Comparison of ENCODE assay signal across 15 cellular contexts in genomic region chr6:15522026-15522425, GRCh38.
DNase-seq lines count a peak whose midpoint lies in the region; ATAC-seq and TF ChIP-seq lines count a peak whose summit lies in the region.
"Had no signal": no experiment of that assay in that cellular context is flagged by ENCODE, and none has a peak within 500 bp of the region (broad histone marks: within the 10 kb centered on the region; RNA-seq: fewer than 3 reads in every experiment).

No MANE protein-coding gene starts in this region.

- H3K27ac Mint-ChIP-seq in activated T-helper 1 cell treated with anti-CD3 and anti-CD28 coated beads, Interleukin-12 subunit alpha, Interleukin-12 subunit beta, Interleukin-2, Interleukin-4 antibody, amounts not matched to agents 30 ng/mL and 10 ng/mL and 1 ng/mL, durations not matched to agents 14 hours and 24 hours and 36 hours, result peak overlapping the region; percentile 65
- H3K27ac Mint-ChIP-seq in chondrocyte (ENCODE audit: unreplicated experiment), result no peak overlapping the region

- H3K4me3 ChIP-seq in lower lobe of right lung (no peak overlapping the region), suprapubic skin (no peak overlapping the region)
- H3K4me3 ChIP-seq: lung, upper lobe of left lung had no signal

- TF ChIP-seq EP300 in suprapubic skin (IDR thresholded peaks at IDR 0.05), result no peak

- H3K36me3 ChIP-seq in lower lobe of right lung, result peaks cover 77% of the 10 kb centered on the region
- peaks cover 69% of the 10 kb centered on the region for H3K36me3 ChIP-seq in suprapubic skin

- TF ChIP-seq POLR2A in suprapubic skin (IDR thresholded peaks at IDR 0.05), result no peak

- H3K27me3 ChIP-seq in lower lobe of right lung (ENCODE audit: low read depth), result no peaks in the 10 kb centered on the region
- H3K27me3 ChIP-seq in suprapubic skin, result no peaks in the 10 kb centered on the region
- H3K27me3 ChIP-seq: upper lobe of left lung had no signal

- peaks cover 6% of the 10 kb centered on the region for H3K4me1 Mint-ChIP-seq in activated T-cell treated with anti-CD3 and anti-CD28 coated beads, Interleukin-2, amount 50 U/mL, for 4 hours (ENCODE audit: low read depth)
- peaks cover 26% of the 10 kb centered on the region for H3K4me1 Mint-ChIP-seq in activated T-helper 1 cell treated with anti-CD3 and anti-CD28 coated beads, Interleukin-12 subunit alpha, Interleukin-12 subunit beta, Interleukin-2, Interleukin-4 antibody, amounts not matched to agents 30 ng/mL and 10 ng/mL and 1 ng/mL, durations not matched to agents 14 hours and 24 hours and 36 hours (ENCODE audit: low read depth)
- H3K4me1 Mint-ChIP-seq in chondrocyte (ENCODE audit: low read depth), result no peaks in the 10 kb centered on the region

- no peaks in the 10 kb centered on the region for H3K27me3 Mint-ChIP-seq in activated T-cell treated with anti-CD3 and anti-CD28 coated beads, Interleukin-2, amount 50 U/mL, for 4 hours (ENCODE audit: low read depth)
- H3K27me3 Mint-ChIP-seq in activated T-helper 1 cell treated with anti-CD3 and anti-CD28 coated beads, Interleukin-12 subunit alpha, Interleukin-12 subunit beta, Interleukin-2, Interleukin-4 antibody, amounts not matched to agents 30 ng/mL and 10 ng/mL and 1 ng/mL, durations not matched to agents 14 hours and 24 hours and 36 hours (ENCODE audit: insufficient read depth), result no peaks in the 10 kb centered on the region
- no peaks in the 10 kb centered on the region for H3K27me3 Mint-ChIP-seq in chondrocyte (ENCODE audit: low read depth)
- H3K27me3 Mint-ChIP-seq: T-cell had no signal

- no peak for TF ChIP-seq CTCF in lower lobe of right lung (IDR thresholded peaks at IDR 0.05)
- no peak for TF ChIP-seq CTCF in suprapubic skin (IDR thresholded peaks at IDR 0.05)
- TF ChIP-seq CTCF in chondrocyte (IDR thresholded peaks at IDR 0.05), result no peak

- H3K36me3 Mint-ChIP-seq in activated T-cell treated with anti-CD3 and anti-CD28 coated beads, Interleukin-2, amount 50 U/mL, for 4 hours (ENCODE audit: insufficient read depth), result peaks cover 59% of the 10 kb centered on the region
- H3K36me3 Mint-ChIP-seq in activated T-helper 1 cell treated with anti-CD3 and anti-CD28 coated beads, Interleukin-12 subunit alpha, Interleukin-12 subunit beta, Interleukin-2, Interleukin-4 antibody, amounts not matched to agents 30 ng/mL and 10 ng/mL and 1 ng/mL, durations not matched to agents 14 hours and 24 hours and 36 hours (ENCODE audit: low read depth), result peaks cover 60% of the 10 kb centered on the region
- H3K36me3 Mint-ChIP-seq in chondrocyte (ENCODE audit: low read depth), result peaks cover 39% of the 10 kb centered on the region

- DNase-seq in activated T-cell treated with anti-CD3 and anti-CD28 coated beads, Interleukin-2, amount 50 U/mL, for 48 hours, result peak; percentile 16 to 18
- DNase-seq in activated T-cell treated with anti-CD3 and anti-CD28 coated beads, Interleukin-2, amount 50 U/mL, for 4 hours, result no peak
- DNase-seq in activated T-helper 1 cell treated with anti-CD3 and anti-CD28 coated beads, Interleukin-12 subunit alpha, Interleukin-12 subunit beta, Interleukin-2, Interleukin-4 antibody, amounts not matched to agents 30 ng/mL and 10 ng/mL and 1 ng/mL, durations not matched to agents 14 hours and 24 hours and 36 hours (ENCODE audit: low spot score), result no peak
- DNase-seq in lower lobe of right lung, result no peak
- peak in 1 of 2 donors; percentile 60 for DNase-seq in suprapubic skin (ENCODE audit: low spot score in 2 of 2)
- no peak for DNase-seq in chondrocyte (ENCODE audit: low spot score)
- no peak for DNase-seq in globus pallidus (ENCODE audit: low spot score)
- DNase-seq: cortex of kidney, NCI-H1105 treated with DMSO at 0.1 percent for 48 hours, NCI-H526, upper lobe of left lung had no signal

- WGBS in suprapubic skin, result 95% methylated on average over 9 of the region's 9 CpGs

- intact Hi-C loops in activated T-helper 1 cell treated with anti-CD3 and anti-CD28 coated beads, Interleukin-12 subunit alpha, Interleukin-12 subunit beta, Interleukin-2, Interleukin-4 antibody, amounts not matched to agents 30 ng/mL and 10 ng/mL and 1 ng/mL, durations not matched to agents 14 hours and 24 hours and 36 hours (cut with micrococcal nuclease), result loop anchor here (10.0 kb wide), 1 partner anchor 683 kb away; no protein-coding TSS in a partner anchor
- intact Hi-C loops in lower lobe of right lung (cut with DNase I), result no loop called here

- H3K9me3 Mint-ChIP-seq in activated T-cell treated with anti-CD3 and anti-CD28 coated beads, Interleukin-2, amount 50 U/mL, for 4 hours, result no peaks in the 10 kb centered on the region
- no peaks in the 10 kb centered on the region for H3K9me3 Mint-ChIP-seq in activated T-helper 1 cell treated with anti-CD3 and anti-CD28 coated beads, Interleukin-12 subunit alpha, Interleukin-12 subunit beta, Interleukin-2, Interleukin-4 antibody, amounts not matched to agents 30 ng/mL and 10 ng/mL and 1 ng/mL, durations not matched to agents 14 hours and 24 hours and 36 hours
- H3K9me3 Mint-ChIP-seq in chondrocyte (ENCODE audit: low read depth), result no peaks in the 10 kb centered on the region

- peaks cover 11% of the 10 kb centered on the region for H3K4me1 ChIP-seq in lower lobe of right lung
- peaks cover 18% of the 10 kb centered on the region for H3K4me1 ChIP-seq in suprapubic skin

- H3K27ac ChIP-seq in lower lobe of right lung (peak overlapping the region; percentile 53), suprapubic skin (peak overlapping the region; percentile 58)

- ATAC-seq in activated T-cell treated with anti-CD3 and anti-CD28 coated beads, Interleukin-2, amount 50 U/mL, for 4 hours, result no peak
- ATAC-seq in lower lobe of right lung (no peak), HG03469 (IDR thresholded peaks at IDR 0.05; ENCODE audit: unreplicated experiment) (no peak)
- ATAC-seq: Panc1, T-cell had no signal

- H3K4me3 Mint-ChIP-seq in activated T-cell treated with anti-CD3 and anti-CD28 coated beads, Interleukin-2, amount 50 U/mL, for 4 hours, result no peak overlapping the region
- no peak overlapping the region for H3K4me3 Mint-ChIP-seq in activated T-helper 1 cell treated with anti-CD3 and anti-CD28 coated beads, Interleukin-12 subunit alpha, Interleukin-12 subunit beta, Interleukin-2, Interleukin-4 antibody, amounts not matched to agents 30 ng/mL and 10 ng/mL and 1 ng/mL, durations not matched to agents 14 hours and 24 hours and 36 hours
- H3K4me3 Mint-ChIP-seq in chondrocyte (ENCODE audit: unreplicated experiment), result no peak overlapping the region
- H3K4me3 Mint-ChIP-seq: T-cell had no signal

- no peaks in the 10 kb centered on the region for H3K9me3 ChIP-seq in lower lobe of right lung
- H3K9me3 ChIP-seq in suprapubic skin, result no peaks in the 10 kb centered on the region
- H3K9me3 ChIP-seq: upper lobe of left lung had no signal

Comparison
In these comparisons a context has a peak if more than half of its experiments do, and no peak if none do; other contexts are left out.
1. DNase-seq: peak in activated T-cell treated with anti-CD3 and anti-CD28 coated beads, Interleukin-2, amount 50 U/mL, for 48 hours (2 of 2); none in activated T-cell treated with anti-CD3 and anti-CD28 coated beads, Interleukin-2, amount 50 U/mL, for 4 hours (single experiment), activated T-helper 1 cell treated with anti-CD3 and anti-CD28 coated beads, Interleukin-12 subunit alpha, Interleukin-12 subunit beta, Interleukin-2, Interleukin-4 antibody, amounts not matched to agents 30 ng/mL and 10 ng/mL and 1 ng/mL, durations not matched to agents 14 hours and 24 hours and 36 hours (single experiment), lower lobe of right lung (single experiment), chondrocyte (single experiment) and globus pallidus (single experiment).